Comparison of ENCODE assay signal across 1 cellular context in the genomic region with DNA sequence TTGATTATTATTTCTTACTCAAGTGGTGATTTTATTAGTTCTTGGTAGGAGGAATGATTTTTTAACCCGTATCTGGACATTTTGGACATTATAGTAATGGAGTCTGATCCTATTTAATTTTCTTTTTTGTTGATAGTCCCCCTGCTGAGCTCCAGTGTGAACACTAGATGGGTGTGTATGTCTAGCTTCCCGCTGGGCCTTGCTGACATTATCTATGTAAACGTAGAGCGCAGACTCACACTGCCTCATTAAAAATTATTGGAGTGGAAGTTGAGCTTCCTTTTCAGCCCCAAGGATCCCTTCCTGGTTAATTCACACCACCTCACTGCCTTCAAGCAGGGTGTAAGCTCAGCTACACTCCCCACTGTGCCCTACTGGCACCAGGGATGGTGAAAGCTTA.
TF ChIP-seq lines count a peak whose summit lies in the region.

No MANE protein-coding gene starts in this region.

TF ChIP-seq in H1, 55 proteins besides CTCF, POLR2A, EP300 and RAD21 (continued from another document):
- TF ChIP-seq, protein P1, sequence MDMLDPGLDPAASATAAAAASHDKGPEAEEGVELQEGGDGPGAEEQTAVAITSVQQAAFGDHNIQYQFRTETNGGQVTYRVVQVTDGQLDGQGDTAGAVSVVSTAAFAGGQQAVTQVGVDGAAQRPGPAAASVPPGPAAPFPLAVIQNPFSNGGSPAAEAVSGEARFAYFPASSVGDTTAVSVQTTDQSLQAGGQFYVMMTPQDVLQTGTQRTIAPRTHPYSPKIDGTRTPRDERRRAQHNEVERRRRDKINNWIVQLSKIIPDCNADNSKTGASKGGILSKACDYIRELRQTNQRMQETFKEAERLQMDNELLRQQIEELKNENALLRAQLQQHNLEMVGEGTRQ (IDR thresholded peaks at IDR 0.05; ENCODE audit: low read length) = no peak
- TF ChIP-seq SIRT6 (IDR thresholded peaks at IDR 0.05; ENCODE audit: low read length) = no peak
- TF ChIP-seq EZH2 (IDR thresholded peaks at IDR 0.05; ENCODE audit: low read depth, low read length, severe bottlenecking) = no peak
- no peak for TF ChIP-seq SP4 (IDR thresholded peaks at IDR 0.05; ENCODE audit: low read length)
